In the genomic region with DNA sequence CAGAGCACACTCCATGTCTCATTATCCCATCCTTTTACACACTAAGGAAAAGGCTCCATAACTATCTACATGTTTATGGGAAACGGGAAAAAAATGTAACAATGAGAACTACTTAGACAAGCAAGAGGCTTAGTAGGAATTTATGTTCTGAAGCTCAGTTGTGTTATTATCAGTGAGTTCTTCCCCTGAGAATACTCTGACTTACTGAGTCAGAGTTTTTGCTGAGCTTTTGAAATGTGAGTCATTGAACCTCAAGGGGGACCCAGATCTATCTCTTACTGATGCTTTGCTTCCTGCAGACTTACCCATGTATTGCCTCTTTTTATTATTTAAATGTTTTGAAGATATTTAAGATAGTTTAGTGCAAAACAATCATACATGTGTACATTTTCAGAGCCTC, we compare ENCODE assay signal across 14 cellular contexts. TPM values are rescaled to one million over a fixed set of nuclear protein-coding genes. Genes with fewer than 3 reads are reported as not detected.
DNase-seq lines count a peak whose midpoint lies in the region; FAIRE-seq and TF ChIP-seq lines count a peak whose summit lies in the region.
"Had no signal": no experiment of that assay in that cellular context is flagged by ENCODE, and none has a peak within 500 bp of the region (broad histone marks: within the 10 kb centered on the region; RNA-seq: fewer than 3 reads in every experiment).

No MANE protein-coding gene starts in this region.

- no peak for FAIRE-seq in bronchial epithelial cell (lab: Jason Lieb, UNC)

- CTCF ChIA-PET in PC-9 (lab: Charles Lee): no interaction called here

- TF ChIP-seq CTCF in bronchial epithelial cell (IDR thresholded peaks at IDR 0.05; ENCODE audit: insufficient read depth, low read length, severe bottlenecking): no peak
- no peak for TF ChIP-seq CTCF in PC-9 (conservative IDR thresholded peaks at IDR 0.05)

- POLR2A ChIA-PET in PC-9 (lab: Charles Lee; ENCODE audit: unreplicated experiment): interaction anchor here (0.6 kb wide), 1 partner anchor 134 kb away, joined by 3 read pairs; no protein-coding TSS in a partner anchor

- no peaks in the 10 kb centered on the region for H3F3A ChIP-seq in PC-9 (ENCODE audit: insufficient read depth, low read depth)

- no peak overlapping the region; the same call in 1 of the 2 replicates for H2AFZ ChIP-seq in PC-9

- H3K4me1 ChIP-seq in PC-9 (replicated peaks; ENCODE audit: insufficient read depth): no peaks in the 10 kb centered on the region
- H3K4me1 ChIP-seq in effector memory CD4-positive, alpha-beta T cell (ENCODE audit: control insufficient read depth, insufficient read depth, low read length, poor library complexity, severe bottlenecking): no peaks in the 10 kb centered on the region

- no TSS peak for BruUV-seq in PC-9 (replicated peaks; lab: Mats Ljungman, UMichigan)

- 0 out of 2 replicates have a peak, but pooled peaks cover 3% of the 10 kb centered on the region for H3K9me2 ChIP-seq in PC-9 (ENCODE audit: insufficient read depth)

- H3K27ac ChIP-seq in PC-9: no peak overlapping the region
- no peak overlapping the region for H3K27ac ChIP-seq in effector memory CD4-positive, alpha-beta T cell (ENCODE audit: insufficient read depth, low read length, poor library complexity, severe bottlenecking)
- H3K27ac ChIP-seq: WERI-Rb-1 had no signal

- DNase-seq in GM03348 (ENCODE audit: low spot score) (peak; percentile 66), M059J (ENCODE audit: low read depth) (peak; percentile 52), bronchial epithelial cell (ENCODE audit: low read depth) (peak; percentile 36), renal cortical epithelial cell (ENCODE audit: low read depth) (peak; percentile 6), PC-9 (no peak), cerebellar cortex (ENCODE audit: low spot score) (no peak), head of caudate nucleus (no peak)
- no peak for DNase-seq in effector memory CD4-positive, alpha-beta T cell
- DNase-seq: Calu3, immature natural killer cell, NCI-H2227 treated with DMSO at 0.1 percent for 48 hours, SIG-M5, WERI-Rb-1 had no signal

- no peak overlapping the region for H3K4me3 ChIP-seq in bronchial epithelial cell (ENCODE audit: low read depth, low read length)
- no peak overlapping the region for H3K4me3 ChIP-seq in PC-9
- H3K4me3 ChIP-seq in effector memory CD4-positive, alpha-beta T cell (ENCODE audit: insufficient read depth, low read depth, low read length, poor library complexity, severe bottlenecking): no peak overlapping the region

- H3K27me3 ChIP-seq in bronchial epithelial cell (ENCODE audit: control insufficient read depth, insufficient read depth, low read length) (no peaks in the 10 kb centered on the region), PC-9 (ENCODE audit: insufficient read depth, low read depth) (no peaks in the 10 kb centered on the region)
- H3K27me3 ChIP-seq in effector memory CD4-positive, alpha-beta T cell (replicated peaks; ENCODE audit: control insufficient read depth, insufficient read depth, low read length, poor library complexity, severe bottlenecking): no peaks in the 10 kb centered on the region

- intact Hi-C loops in PC-9 (cut with micrococcal nuclease; ENCODE audit: unreplicated experiment): no loop called here
- intact Hi-C loops in head of caudate nucleus (cut with DNase I): no loop called here

- no peaks in the 10 kb centered on the region for H3K9me3 ChIP-seq in PC-9 (ENCODE audit: insufficient read depth, low read depth)
- H3K9me3 ChIP-seq in effector memory CD4-positive, alpha-beta T cell (ENCODE audit: control insufficient read depth, low read length): no peaks in the 10 kb centered on the region

- H4K20me1 ChIP-seq in PC-9 (ENCODE audit: insufficient read depth): no peaks in the 10 kb centered on the region

- H3K4me2 ChIP-seq in PC-9: no peak overlapping the region

- no peaks in the 10 kb centered on the region for H3K79me2 ChIP-seq in PC-9 (ENCODE audit: low read depth)

- H3K36me3 ChIP-seq in bronchial epithelial cell (ENCODE audit: control insufficient read depth, insufficient read depth, low read length) (no peaks in the 10 kb centered on the region), PC-9 (ENCODE audit: low read depth) (no peaks in the 10 kb centered on the region)
- no peaks in the 10 kb centered on the region for H3K36me3 ChIP-seq in effector memory CD4-positive, alpha-beta T cell (ENCODE audit: control insufficient read depth, insufficient read depth, low read length)
- H3K36me3 ChIP-seq: WERI-Rb-1 had no signal

RNA-seq across cellular contexts. Expression of a gene that starts 20.1 kb away (rescaled TPM):
- total RNA-seq in M059J (2014; rRNA removed; shearing (Covaris generic)): not detected in 2 replicates
- total RNA-seq in bronchial epithelial cell (not detected in 2 replicates), renal cortical epithelial cell (not detected in 2 replicates), PC-9 (2021) (not detected in 2 replicates)
- total RNA-seq: Calu3, temporal lobe had no signal

RNA-seq across cellular contexts. Expression of a gene that starts 53.9 kb away (rescaled TPM):
- total RNA-seq in M059J (2014; rRNA removed; shearing (Covaris generic)): not detected in 2 replicates
- total RNA-seq in bronchial epithelial cell: not detected in 2 replicates
- total RNA-seq in renal cortical epithelial cell: not detected in 2 replicates
- total RNA-seq in PC-9 (2021): not detected in 2 replicates
- total RNA-seq: Calu3, temporal lobe had no signal

Comparison
In these comparisons a context has a peak if more than half of its experiments do, and no peak if none do; other contexts are left out.
1. DNase-seq: peak in GM03348 (single experiment), M059J (single experiment), bronchial epithelial cell (single experiment) and renal cortical epithelial cell (single experiment); none in PC-9 (0 of 2), cerebellar cortex (single experiment), head of caudate nucleus (0 of 42) and effector memory CD4-positive, alpha-beta T cell (0 of 3).